ENCODE assay signal across 4 cellular contexts in genomic region chr1:248055261-248055660, GRCh38. TPM values are rescaled to one million over a fixed set of nuclear protein-coding genes. Genes with fewer than 3 reads are reported as not detected.
"Had no signal": no experiment of that assay in that cellular context is flagged by ENCODE, and none has a peak within 500 bp of the region (broad histone marks: within the 10 kb centered on the region; RNA-seq: fewer than 3 reads in every experiment).

No MANE protein-coding gene starts in this region.

- DNase-seq: GDM1, GF-D8 had no signal

- H3K4me3 ChIP-seq: GM12878 had no signal

- ATAC-seq: GM12878 had no signal

RNA-seq across cellular contexts. Expression of gene OR2L3, which starts 8.6 kb away (rescaled TPM):
- total RNA-seq: G401, GM12878 had no signal
- polyA plus RNA-seq: GM12878 had no signal

RNA-seq across cellular contexts. Expression of gene OR2L2, which starts 25.4 kb away (rescaled TPM):
- total RNA-seq: G401 had no signal

RNA-seq across cellular contexts. Expression of gene OR2L13, which starts 39.7 kb away (rescaled TPM):
- total RNA-seq: G401, GM12878 had no signal
- polyA plus RNA-seq: GM12878 had no signal

RNA-seq across cellular contexts. Expression of gene OR2L5, which starts 41.8 kb away (rescaled TPM):
- total RNA-seq: G401, GM12878 had no signal
- polyA plus RNA-seq: GM12878 had no signal
